ENCODE assay signal across 8 cellular contexts in the genomic region with DNA sequence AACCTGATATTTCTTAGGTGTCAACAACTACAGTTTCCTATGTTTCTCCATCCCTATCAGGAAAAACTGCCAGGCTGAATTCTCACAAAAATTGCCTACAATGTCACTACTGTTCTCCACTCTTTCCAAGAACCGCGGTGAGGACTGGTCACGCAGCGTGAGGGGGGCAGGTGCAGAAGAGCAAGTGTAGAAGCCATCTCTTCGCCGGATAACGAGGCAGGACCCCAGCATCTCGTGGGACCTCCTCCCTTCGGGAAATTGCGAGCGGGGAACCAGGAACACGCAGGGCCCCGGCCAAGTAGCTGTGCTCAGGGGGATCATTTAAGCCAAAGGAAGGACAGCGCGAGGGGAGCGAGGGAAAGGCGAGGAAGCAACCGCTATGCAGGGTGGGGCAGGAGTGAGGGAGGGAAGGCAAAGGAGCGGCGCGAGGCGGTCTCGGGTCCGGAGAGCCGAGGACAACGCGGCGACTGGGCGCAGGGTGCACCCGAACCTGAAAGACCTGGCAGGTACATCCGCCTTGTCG. TPM values are rescaled to one million over a fixed set of nuclear protein-coding genes. Genes with fewer than 3 reads are reported as not detected.
DNase-seq lines count a peak whose midpoint lies in the region; ATAC-seq and TF ChIP-seq lines count a peak whose summit lies in the region.

No MANE protein-coding gene starts in this region.

- H3K4me3 ChIP-seq in OCI-LY7 (ENCODE audit: low read depth, low read length, poor library complexity, severe bottlenecking) (peak overlapping the region; percentile 86), choroid plexus epithelial cell (ENCODE audit: low read depth, low read length) (peak overlapping the region; percentile 94)

- peaks cover 12% of the 10 kb centered on the region for H3K36me3 ChIP-seq in OCI-LY7 (ENCODE audit: insufficient read depth, low read length)

- peaks cover 12% of the 10 kb centered on the region for H4K20me1 ChIP-seq in OCI-LY7 (ENCODE audit: insufficient read depth, low read length)

- H3K4me1 ChIP-seq in OCI-LY7 (ENCODE audit: insufficient read depth, low read length, poor library complexity, severe bottlenecking), result peaks cover 28% of the 10 kb centered on the region

- CTCF ChIA-PET in OCI-LY7 (lab: Charles Lee; ENCODE audit: unreplicated experiment), result interaction anchor here (0.5 kb wide), 1 partner anchor 206 kb away, joined by 3 read pairs; no protein-coding TSS in a partner anchor

- no peak for TF ChIP-seq CTCF in OCI-LY7 (conservative IDR thresholded peaks at IDR 0.05; ENCODE audit: low read length)
- no peak for TF ChIP-seq CTCF in choroid plexus epithelial cell (conservative IDR thresholded peaks at IDR 0.05; ENCODE audit: low read depth, low read length)

- peak overlapping the region; percentile 92 for H3K4me2 ChIP-seq in OCI-LY7 (ENCODE audit: low read length)

- intact Hi-C loops in OCI-LY7 (cut with micrococcal nuclease; ENCODE audit: unreplicated experiment), result loop anchor here (1.0 to 10.0 kb wide), 3 partner anchors 255 to 633 kb away; a partner anchor contains a TSS

- H3K79me2 ChIP-seq in OCI-LY7 (ENCODE audit: insufficient read depth, low read depth, low read length), result peaks cover 16% of the 10 kb centered on the region; the same call in 1 of the 2 replicates

- no peaks in the 10 kb centered on the region for H3K9me2 ChIP-seq in OCI-LY7 (ENCODE audit: insufficient read depth, low read length)

- POLR2A ChIA-PET in OCI-LY7 (lab: Charles Lee), result no interaction called here

- no TSS peak for BruUV-seq in OCI-LY7 (replicated peaks; lab: Mats Ljungman, UMichigan)

- no peaks in the 10 kb centered on the region for H3K9me3 ChIP-seq in OCI-LY7 (ENCODE audit: low read length)

- DNase-seq in stimulated activated CD4-positive, alpha-beta T cell treated with anti-CD3 and anti-CD28 coated beads, Interleukin-4, amount 100 ng/mL, for 24 hours, result peak; percentile 22
- no peak for DNase-seq in stimulated activated CD4-positive, alpha-beta T cell treated with anti-CD3 and anti-CD28 coated beads, Interleukin-1b, Interleukin-23, amount 100 ng/mL, for 48 hours
- peak; percentile 18 for DNase-seq in OCI-LY7 (ENCODE audit: low spot score)
- DNase-seq in choroid plexus epithelial cell (ENCODE audit: low read depth), result no peak
- DNase-seq in medulla oblongata (ENCODE audit: extremely low spot score), result peak; percentile 43
- DNase-seq in ureter (ENCODE audit: low spot score), result peak; percentile 46
- DNase-seq in UCSD-AML1 (lab: John Stamatoyannopoulos, UW; ENCODE audit: unreplicated experiment), result no peak

- H3K27ac ChIP-seq in OCI-LY7 (ENCODE audit: low read depth, low read length, poor library complexity, severe bottlenecking), result no peak overlapping the region

- ATAC-seq in HG02870 (IDR thresholded peaks at IDR 0.05; ENCODE audit: unreplicated experiment), result peak; percentile 25

- peak overlapping the region; percentile 80; the same call in 1 of the 2 replicates for H2AFZ ChIP-seq in OCI-LY7 (ENCODE audit: low read length)

RNA-seq across cellular contexts. Expression of a gene that starts 0.6 kb away (rescaled TPM):
- 27.7 and 29.0 TPM in 2 replicates for total RNA-seq in OCI-LY7 (2014; rRNA removed; shearing (Covaris generic))
- total RNA-seq in OCI-LY7 (2022) (24.3 and 28.0 TPM in 2 replicates), ureter (74.0 TPM)

RNA-seq across cellular contexts. Expression of a gene that starts 42.9 kb away (rescaled TPM):
- total RNA-seq in OCI-LY7 (2014; rRNA removed; shearing (Covaris generic)), result not detected in 2 replicates
- total RNA-seq in OCI-LY7 (2022) (not detected in 2 replicates), ureter (1.6 TPM)

Comparison
In these comparisons a context has a peak if more than half of its experiments do, and no peak if none do; other contexts are left out.
1. DNase-seq: peak in stimulated activated CD4-positive, alpha-beta T cell treated with anti-CD3 and anti-CD28 coated beads, Interleukin-4, amount 100 ng/mL, for 24 hours (single experiment), OCI-LY7 (single experiment), medulla oblongata (single experiment) and ureter (single experiment); none in stimulated activated CD4-positive, alpha-beta T cell treated with anti-CD3 and anti-CD28 coated beads, Interleukin-1b, Interleukin-23, amount 100 ng/mL, for 48 hours (single experiment), choroid plexus epithelial cell (single experiment) and UCSD-AML1 (single experiment).